ENCODE assay signal across 19 cellular contexts in the genomic region with DNA sequence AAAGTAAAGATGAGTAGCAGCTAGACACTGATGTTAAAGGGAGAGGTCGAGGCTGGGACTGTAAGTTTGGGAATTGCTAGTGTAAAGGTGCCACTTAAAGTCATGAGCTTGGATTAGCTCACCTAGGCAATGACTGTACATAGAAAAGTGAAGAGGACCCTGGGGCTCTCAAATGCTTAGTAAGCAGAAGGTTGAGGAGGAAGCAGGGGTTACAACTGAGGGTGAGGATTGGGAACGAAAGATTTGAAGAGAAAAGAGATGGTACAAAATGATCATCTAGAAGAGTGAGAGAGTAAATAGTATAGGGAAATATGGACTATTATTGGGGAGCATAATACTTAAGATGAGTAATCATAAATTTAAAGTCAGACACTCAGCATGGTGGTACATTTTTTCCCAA.
DNase-seq lines count a peak whose midpoint lies in the region; ATAC-seq and TF ChIP-seq lines count a peak whose summit lies in the region.
"Had no signal": no experiment of that assay in that cellular context is flagged by ENCODE, and none has a peak within 500 bp of the region (broad histone marks: within the 10 kb centered on the region; RNA-seq: fewer than 3 reads in every experiment).

No MANE protein-coding gene starts in this region.

- H3K27ac Mint-ChIP-seq in Calu3 (ENCODE audit: unreplicated experiment): peak overlapping the region; percentile 85
- H3K27ac Mint-ChIP-seq: CD4-positive, alpha-beta memory T cell had no signal

- H3K9me3 ChIP-seq in PC-3 (ENCODE audit: low read length): no peaks in the 10 kb centered on the region
- no peaks in the 10 kb centered on the region for H3K9me3 ChIP-seq in osteoblast (ENCODE audit: low read depth, low read length)
- H3K9me3 ChIP-seq: BLaER1, Caco-2, Peyer's patch had no signal

- POLR2A ChIA-PET in PC-3 (lab: Charles Lee; ENCODE audit: unreplicated experiment): interaction anchor here (0.6 kb wide), 1 partner anchor 548 kb away, joined by 3 read pairs; no protein-coding TSS in a partner anchor

- no peaks in the 10 kb centered on the region for H3K27me3 ChIP-seq in PC-3 (ENCODE audit: low read length)
- H3K27me3 ChIP-seq in brain microvascular endothelial cell (replicated peaks): no peaks in the 10 kb centered on the region
- no peaks in the 10 kb centered on the region for H3K27me3 ChIP-seq in osteoblast (ENCODE audit: insufficient read depth, low read length)
- H3K27me3 ChIP-seq: BLaER1, Peyer's patch had no signal

- H4K20me1 ChIP-seq in PC-3 (ENCODE audit: low read length) (no peaks in the 10 kb centered on the region), osteoblast (ENCODE audit: insufficient read depth, low read length) (no peaks in the 10 kb centered on the region)
- H4K20me1 ChIP-seq: BLaER1 had no signal

- H3K27ac ChIP-seq in PC-3 (ENCODE audit: low read length) (peak overlapping the region; percentile 62), brain microvascular endothelial cell (peak overlapping the region; percentile 87), osteoblast (ENCODE audit: low read depth, low read length) (peak overlapping the region; percentile 57)
- H3K27ac ChIP-seq: BLaER1, KMS-11, Peyer's patch had no signal

- intact Hi-C loops in Calu3 (cut with micrococcal nuclease; ENCODE audit: unreplicated experiment): no loop called here
- intact Hi-C loops in PC-3 (cut with micrococcal nuclease): no loop called here

- H3K4me3 Mint-ChIP-seq in Calu3 (ENCODE audit: low read depth, unreplicated experiment): no peak overlapping the region
- H3K4me3 Mint-ChIP-seq: CD4-positive, alpha-beta memory T cell had no signal

- no peaks in the 10 kb centered on the region for H3K27me3 Mint-ChIP-seq in Calu3 (ENCODE audit: unreplicated experiment)
- H3K27me3 Mint-ChIP-seq: CD4-positive, alpha-beta memory T cell had no signal

- TF ChIP-seq CTCF in Calu3 (IDR thresholded peaks at IDR 0.05; ENCODE audit: unreplicated experiment): no peak
- no peak for TF ChIP-seq CTCF in PC-3 (conservative IDR thresholded peaks at IDR 0.05; ENCODE audit: low read depth, low read length)
- no peak for TF ChIP-seq CTCF in brain microvascular endothelial cell (IDR thresholded peaks at IDR 0.05; ENCODE audit: low read depth, low read length, missing control alignments)
- TF ChIP-seq CTCF in osteoblast (IDR thresholded peaks at IDR 0.05; ENCODE audit: extremely low read depth, low read depth, low read length): no peak

- H3K79me2 ChIP-seq in PC-3 (ENCODE audit: low read length) (no peaks in the 10 kb centered on the region), osteoblast (ENCODE audit: insufficient read depth, low read length) (no peaks in the 10 kb centered on the region)

- no TSS peak for BruUV-seq in Calu3 (replicated peaks; lab: Mats Ljungman, UMichigan)
- no TSS peak for BruUV-seq in PC-3 (replicated peaks; lab: Mats Ljungman, UMichigan)

- H3K4me2 ChIP-seq in PC-3 (ENCODE audit: low read length) (peak overlapping the region; percentile 54), osteoblast (ENCODE audit: insufficient read depth, low read length) (no peak overlapping the region)
- H3K4me2 ChIP-seq: BLaER1, KMS-11 had no signal

- DNase-seq in Calu3 (no peak), PC-3 (peak; percentile 45), brain microvascular endothelial cell (no peak), osteoblast (ENCODE audit: insufficient read length, low spot score, missing footprints) (no peak), SIG-M5 treated with dmso at 0.1 percent for 504 hours (lab: John Stamatoyannopoulos, UW; ENCODE audit: unreplicated experiment) (no peak), ACHN (no peak), germinal center (ENCODE audit: low spot score) (no peak), amniotic stem cell (lab: John Stamatoyannopoulos, UW) (no peak)
- DNase-seq: Caco-2; CD4-positive, alpha-beta memory T cell; DND-41; MV-4-11; NCI-H1105 treated with DMSO at 0.1 percent for 48 hours; NCI-H2029 treated with DMSO at 0.1 percent for 48 hours; NCI-H510A treated with DMSO at 0.1 percent for 48 hours; NCI-H748 treated with DMSO at 0.1 percent for 48 hours; Peyer's patch had no signal

- peaks cover 5% of the 10 kb centered on the region for H3K36me3 Mint-ChIP-seq in Calu3 (ENCODE audit: insufficient read depth, unreplicated experiment)
- H3K36me3 Mint-ChIP-seq: CD4-positive, alpha-beta memory T cell had no signal

- CTCF ChIA-PET in Calu3 (lab: Charles Lee): no interaction called here
- CTCF ChIA-PET in PC-3 (lab: Charles Lee): interaction anchor here (0.6 kb wide), 1 partner anchor 15 kb away, joined by 3 read pairs; no protein-coding TSS in a partner anchor

- H3K9ac ChIP-seq in PC-3 (ENCODE audit: low read length): no peak overlapping the region
- H3K9ac ChIP-seq: BLaER1, KMS-11 had no signal

- peaks cover 34% of the 10 kb centered on the region for H3K4me1 Mint-ChIP-seq in Calu3 (ENCODE audit: low read depth, unreplicated experiment)

- H3F3A ChIP-seq in PC-3 (ENCODE audit: low read length, unreplicated experiment): no peaks in the 10 kb centered on the region

- H3K36me3 ChIP-seq in PC-3 (ENCODE audit: low read depth, low read length): no peaks in the 10 kb centered on the region
- no peaks in the 10 kb centered on the region for H3K36me3 ChIP-seq in brain microvascular endothelial cell (replicated peaks)
- no peaks in the 10 kb centered on the region for H3K36me3 ChIP-seq in osteoblast (ENCODE audit: insufficient read depth, low read length)
- H3K36me3 ChIP-seq: BLaER1, Peyer's patch had no signal

- no peak overlapping the region for H2AFZ ChIP-seq in PC-3 (ENCODE audit: low read length)
- no peak overlapping the region for H2AFZ ChIP-seq in osteoblast (ENCODE audit: low read length)

- ATAC-seq in PC-3: no peak

- H3K4me3 ChIP-seq in PC-3 (ENCODE audit: low read length): no peak overlapping the region
- H3K4me3 ChIP-seq in brain microvascular endothelial cell (ENCODE audit: low read depth, low read length): no peak overlapping the region
- no peak overlapping the region for H3K4me3 ChIP-seq in osteoblast (ENCODE audit: insufficient read depth, low read length)
- H3K4me3 ChIP-seq: BLaER1, Peyer's patch had no signal

- H3K9me2 ChIP-seq in PC-3 (replicated peaks; ENCODE audit: low read length): no peaks in the 10 kb centered on the region

- H3K4me1 ChIP-seq in PC-3 (ENCODE audit: insufficient read depth, low read length): peaks cover 46% of the 10 kb centered on the region
- H3K4me1 ChIP-seq in osteoblast (ENCODE audit: insufficient read depth, low read length): peaks cover 34% of the 10 kb centered on the region
- H3K4me1 ChIP-seq: BLaER1, Peyer's patch had no signal

- H3K9me3 Mint-ChIP-seq in Calu3 (ENCODE audit: low read depth, unreplicated experiment): peaks cover 5% of the 10 kb centered on the region

- in situ Hi-C loops in brain microvascular endothelial cell (cut with HindIII; ENCODE audit: low pct_ligation_motif_present, low sequenced_read_pairs): loop anchor here (25.0 kb wide), 1 partner anchor 142 kb away; no protein-coding TSS in a partner anchor
- in situ Hi-C loops in ACHN (cut with HindIII; ENCODE audit: low pct_ligation_motif_present, low pct_unique_long_range_greater_than_20kb, low sequenced_read_pairs): no loop called here
